In genomic region chr1:59541891-59542290, GRCh38 we compare ENCODE assay signal across 19 cellular contexts.
DNase-seq lines count a peak whose midpoint lies in the region; ATAC-seq and TF ChIP-seq lines count a peak whose summit lies in the region.
"Had no signal": no experiment of that assay in that cellular context is flagged by ENCODE, and none has a peak within 500 bp of the region (broad histone marks: within the 10 kb centered on the region; RNA-seq: fewer than 3 reads in every experiment).

No MANE protein-coding gene starts in this region.

- DNase-seq in NCI-H1092 treated with DMSO at 0.1 percent for 48 hours (lab: John Stamatoyannopoulos, UW) (peak; percentile 17), NCI-H1092 (lab: John Stamatoyannopoulos, UW) (no peak), amniotic epithelial cell (ENCODE audit: low read depth) (peak; percentile 65), right lobe of liver (no peak), sciatic nerve (ENCODE audit: low spot score) (no peak), activated gamma-delta T cell (lab: John Stamatoyannopoulos, UW) (no peak), NCI-H1436 (lab: John Stamatoyannopoulos, UW) (no peak)
- DNase-seq: BE2C; Calu3; CD4-positive, alpha-beta memory T cell; GM23248; NCI-H1417; NCI-H1930; NCI-H2171 treated with DMSO at 0.1 percent for 48 hours; PC-9 had no signal

- no peak overlapping the region for H3K4me3 ChIP-seq in right lobe of liver
- H3K4me3 ChIP-seq: GM23248, PC-9, SJCRH30 had no signal

- peak overlapping the region; percentile 71 to 97 (median 76) for H3K27ac ChIP-seq in right lobe of liver
- H3K27ac ChIP-seq: 22Rv1, GM23248, PC-9, SJCRH30 had no signal

- no peaks in the 10 kb centered on the region for H3K9me3 ChIP-seq in right lobe of liver
- H3K9me3 ChIP-seq: BE2C, SJCRH30 had no signal

- intact Hi-C loops in right lobe of liver (cut with DNase I): no loop called here
- intact Hi-C loops in sciatic nerve (cut with DNase I): no loop called here

- H3K4me1 ChIP-seq in right lobe of liver: peaks cover 0 to 63% (median 18%) of the 10 kb centered on the region in 4 donors
- H3K4me1 ChIP-seq: BE2C had no signal

- H3K36me3 ChIP-seq in right lobe of liver: no peaks in the 10 kb centered on the region
- H3K36me3 ChIP-seq: BE2C, SJCRH30 had no signal

- TF ChIP-seq POLR2A in right lobe of liver (IDR thresholded peaks at IDR 0.05): no peak

- no peaks in the 10 kb centered on the region for H3K27me3 ChIP-seq in right lobe of liver
- H3K27me3 ChIP-seq: BE2C, SJCRH30 had no signal

- no peak for TF ChIP-seq CTCF in right lobe of liver (IDR thresholded peaks at IDR 0.05)

- 100% methylated on average over 1 of the region's 3 CpGs for WGBS in right lobe of liver (ENCODE audit: insufficient coverage, low coverage, low lambda C conversion rate, missing lambda C conversion rate)

- no peak for ATAC-seq in right lobe of liver
- ATAC-seq in sciatic nerve: peak; percentile 26
- no peak for ATAC-seq in HG02852 (IDR thresholded peaks at IDR 0.05; ENCODE audit: unreplicated experiment)
- ATAC-seq: HCT116 had no signal

Comparison
In these comparisons a context has a peak if more than half of its experiments do, and no peak if none do; other contexts are left out.
1. DNase-seq: peak in NCI-H1092 treated with DMSO at 0.1 percent for 48 hours (single experiment) and amniotic epithelial cell (single experiment); none in NCI-H1092 (single experiment), right lobe of liver (0 of 3), sciatic nerve (single experiment), activated gamma-delta T cell (single experiment) and NCI-H1436 (single experiment).